Comparison of ENCODE assay signal across 8 cellular contexts in genomic region chr15:76190767-76191538, GRCh38.
DNase-seq lines count a peak whose midpoint lies in the region; ATAC-seq and TF ChIP-seq lines count a peak whose summit lies in the region.

No MANE protein-coding gene starts in this region.

- H3K9me3 Mint-ChIP-seq in activated T-helper 2 cell treated with anti-CD3 and anti-CD28 coated beads, Interferon-gamma antibody, Interleukin-2, Interleukin-4, amounts not matched to agents 10 μg/mL and 5 μg/mL and 100 μg/mL, durations not matched to agents 14 hours and 24 hours and 36 hours = no peaks in the 10 kb centered on the region

- H3K36me3 Mint-ChIP-seq in activated T-helper 2 cell treated with anti-CD3 and anti-CD28 coated beads, Interferon-gamma antibody, Interleukin-2, Interleukin-4, amounts not matched to agents 10 μg/mL and 5 μg/mL and 100 μg/mL, durations not matched to agents 14 hours and 24 hours and 36 hours (ENCODE audit: low read depth) = no peaks in the 10 kb centered on the region

- CTCF ChIA-PET in RWPE1 (lab: Yijun Ruan, JAX) = interaction anchor here (0.6 to 1.7 kb wide), 17 partner anchors 8 to 156 kb away, joined by 3 to 11 read pairs (median 3); no protein-coding TSS in a partner anchor

- peaks cover 30% of the 10 kb centered on the region for H3K27me3 Mint-ChIP-seq in activated T-helper 2 cell treated with anti-CD3 and anti-CD28 coated beads, Interferon-gamma antibody, Interleukin-2, Interleukin-4, amounts not matched to agents 10 μg/mL and 5 μg/mL and 100 μg/mL, durations not matched to agents 14 hours and 24 hours and 36 hours (ENCODE audit: low read depth)

- intact Hi-C loops in activated T-helper 2 cell treated with anti-CD3 and anti-CD28 coated beads, Interferon-gamma antibody, Interleukin-2, Interleukin-4, amounts not matched to agents 10 μg/mL and 5 μg/mL and 100 μg/mL, durations not matched to agents 14 hours and 24 hours and 36 hours (cut with micrococcal nuclease) = loop anchor here (2.0 to 5.0 kb wide), 2 partner anchors 96 to 141 kb away; no protein-coding TSS in a partner anchor

- peak; percentile 98 for TF ChIP-seq CTCF in RWPE1 (conservative IDR thresholded peaks at IDR 0.05; ENCODE audit: low read depth)

- H3K27ac ChIP-seq in RWPE1 (peak overlapping the region; percentile 49), substantia nigra (ENCODE audit: low read depth, low read length, poor library complexity, severe bottlenecking) (no peak overlapping the region)

- H3K4me1 Mint-ChIP-seq in activated T-helper 2 cell treated with anti-CD3 and anti-CD28 coated beads, Interferon-gamma antibody, Interleukin-2, Interleukin-4, amounts not matched to agents 10 μg/mL and 5 μg/mL and 100 μg/mL, durations not matched to agents 14 hours and 24 hours and 36 hours (ENCODE audit: low read depth) = peaks cover 9% of the 10 kb centered on the region

- H3K27ac Mint-ChIP-seq in activated T-helper 2 cell treated with anti-CD3 and anti-CD28 coated beads, Interferon-gamma antibody, Interleukin-2, Interleukin-4, amounts not matched to agents 10 μg/mL and 5 μg/mL and 100 μg/mL, durations not matched to agents 14 hours and 24 hours and 36 hours = no peak overlapping the region

- POLR2A ChIA-PET in RWPE1 (lab: Yijun Ruan, JAX; ENCODE audit: low non-redundant PET) = no interaction called here

- no peak overlapping the region for H3K4me3 Mint-ChIP-seq in activated T-helper 2 cell treated with anti-CD3 and anti-CD28 coated beads, Interferon-gamma antibody, Interleukin-2, Interleukin-4, amounts not matched to agents 10 μg/mL and 5 μg/mL and 100 μg/mL, durations not matched to agents 14 hours and 24 hours and 36 hours (ENCODE audit: low read depth)

- peak; percentile 76 for DNase-seq in DMS114 treated with DMSO at 0.1 percent for 48 hours (lab: John Stamatoyannopoulos, UW; ENCODE audit: unreplicated experiment)
- peak; percentile 61 for DNase-seq in KG1 (lab: John Stamatoyannopoulos, UW)
- DNase-seq in RWPE1 (ENCODE audit: low spot score) = peak; percentile 89
- peak; percentile 61 for DNase-seq in activated T-helper 2 cell treated with anti-CD3 and anti-CD28 coated beads, Interferon-gamma antibody, Interleukin-2, Interleukin-4, amounts not matched to agents 10 μg/mL and 5 μg/mL and 100 μg/mL, durations not matched to agents 14 hours and 24 hours and 36 hours (ENCODE audit: low spot score)
- DNase-seq in fibroblast of the conjunctiva (ENCODE audit: low read depth) = peak; percentile 54
- DNase-seq in occipital lobe (lab: John Stamatoyannopoulos, UW) = peak; percentile 67
- DNase-seq in substantia nigra (lab: John Stamatoyannopoulos, UW) = peak in 47 of 49 donors; percentile 11 to 88 (median 58)

- ATAC-seq in GM21529 (IDR thresholded peaks at IDR 0.05; ENCODE audit: unreplicated experiment) = peak; percentile 85
